In the genomic region with DNA sequence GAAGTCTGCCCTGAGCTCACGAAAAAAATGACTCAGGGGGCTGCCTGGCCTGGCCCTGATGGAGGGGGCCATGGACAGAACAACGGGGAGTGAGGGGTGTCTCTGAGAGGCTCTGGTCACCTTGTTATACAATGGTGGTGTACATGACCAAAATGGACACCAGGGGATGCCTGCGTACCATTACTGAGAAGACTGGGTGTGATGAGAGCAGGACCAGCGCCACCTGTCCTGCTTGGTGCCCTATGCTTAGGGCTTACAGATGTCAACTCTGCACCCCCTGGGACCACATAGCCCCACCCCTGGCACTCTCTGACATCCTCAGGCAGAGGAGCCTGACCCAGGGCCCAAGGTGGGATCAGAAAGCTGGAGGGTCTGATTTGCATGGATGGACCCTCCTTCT, we compare ENCODE assay signal across 1 cellular context.
TF ChIP-seq lines count a peak whose summit lies in the region.

No MANE protein-coding gene starts in this region.

TF ChIP-seq in GM23338, 12 proteins besides CTCF, POLR2A, EP300 and RAD21 (continued from another document):
- no peak for TF ChIP-seq STAT1 (IDR thresholded peaks at IDR 0.05; ENCODE audit: unreplicated experiment)
- TF ChIP-seq CREB1 (CRISPR knock-in tag; IDR thresholded peaks at IDR 0.05; ENCODE audit: low read depth) = no peak
- TF ChIP-seq EZH2phosphoT487 (IDR thresholded peaks at IDR 0.05; ENCODE audit: unreplicated experiment) = no peak
- TF ChIP-seq ZNF331 (CRISPR knock-in tag; IDR thresholded peaks at IDR 0.05; ENCODE audit: low read depth) = no peak
- no peak for TF ChIP-seq NANOG (IDR thresholded peaks at IDR 0.05; ENCODE audit: borderline replicate concordance)
- TF ChIP-seq, protein P1, sequence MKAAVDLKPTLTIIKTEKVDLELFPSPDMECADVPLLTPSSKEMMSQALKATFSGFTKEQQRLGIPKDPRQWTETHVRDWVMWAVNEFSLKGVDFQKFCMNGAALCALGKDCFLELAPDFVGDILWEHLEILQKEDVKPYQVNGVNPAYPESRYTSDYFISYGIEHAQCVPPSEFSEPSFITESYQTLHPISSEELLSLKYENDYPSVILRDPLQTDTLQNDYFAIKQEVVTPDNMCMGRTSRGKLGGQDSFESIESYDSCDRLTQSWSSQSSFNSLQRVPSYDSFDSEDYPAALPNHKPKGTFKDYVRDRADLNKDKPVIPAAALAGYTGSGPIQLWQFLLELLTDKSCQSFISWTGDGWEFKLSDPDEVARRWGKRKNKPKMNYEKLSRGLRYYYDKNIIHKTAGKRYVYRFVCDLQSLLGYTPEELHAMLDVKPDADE (IDR thresholded peaks at IDR 0.05) = no peak
TF ChIP-seq in GM23338: peak in this region for 0.
